Comparison of ENCODE assay signal across 32 cellular contexts in the genomic region with DNA sequence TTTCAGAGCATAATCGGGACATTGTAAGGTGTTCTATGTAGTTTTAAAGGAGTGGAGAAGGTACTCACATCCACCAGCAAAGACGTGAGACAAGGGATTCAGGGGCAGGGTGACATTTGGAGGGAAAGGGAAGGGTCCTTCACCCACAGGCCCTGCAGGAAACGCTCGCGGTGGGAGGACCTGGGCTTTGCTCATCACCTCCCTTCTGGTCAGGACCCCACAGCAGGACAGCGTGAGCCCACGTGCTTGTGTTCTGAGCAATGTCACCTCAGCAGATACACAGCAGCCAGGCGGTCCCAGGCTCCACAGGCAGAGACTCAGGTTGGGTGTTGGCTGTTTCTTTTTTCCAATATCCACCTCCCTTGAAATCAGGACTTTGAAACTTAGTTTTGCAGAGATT. TPM values are rescaled to one million over a fixed set of nuclear protein-coding genes. Genes with fewer than 3 reads are reported as not detected.
"Had no signal": no experiment of that assay in that cellular context is flagged by ENCODE, and none has a peak within 500 bp of the region (broad histone marks: within the 10 kb centered on the region; RNA-seq: fewer than 3 reads in every experiment).

No MANE protein-coding gene starts in this region.

- H3K36me3 Mint-ChIP-seq: activated CD8-positive, alpha-beta memory T cell treated with anti-CD3 and anti-CD28 coated beads, Interleukin-2, amount 10 ng/mL, durations not matched to agents 7 days and 5 days; activated naive CD4-positive, alpha-beta T cell treated with anti-CD3 and anti-CD28 coated beads, Interleukin-2, amount 10 ng/mL, durations not matched to agents 7 days and 5 days; activated naive CD8-positive, alpha-beta T cell had no signal

- H3K36me3 ChIP-seq: brain microvascular endothelial cell, Peyer's patch, WERI-Rb-1 had no signal

- H3K9me3 ChIP-seq: Peyer's patch had no signal

- H3K4me1 Mint-ChIP-seq: activated CD4-positive, alpha-beta memory T cell treated with anti-CD3 and anti-CD28 coated beads, Interleukin-2, amount 10 ng/mL, durations not matched to agents 7 days and 5 days; activated CD8-positive, alpha-beta memory T cell treated with anti-CD3 and anti-CD28 coated beads, Interleukin-2, amount 10 ng/mL, durations not matched to agents 7 days and 5 days; activated naive CD4-positive, alpha-beta T cell treated with anti-CD3 and anti-CD28 coated beads, Interleukin-2, amount 10 ng/mL, durations not matched to agents 7 days and 5 days; activated naive CD8-positive, alpha-beta T cell treated with anti-CD3 and anti-CD28 coated beads, Interleukin-2, amount 50 U/mL, for 24 hours had no signal

- FAIRE-seq: K562 had no signal

- ATAC-seq: activated CD8-positive, alpha-beta memory T cell treated with anti-CD3 and anti-CD28 coated beads, Interleukin-2, amount 10 ng/mL, durations not matched to agents 7 days and 5 days; activated naive CD8-positive, alpha-beta T cell treated with anti-CD3 and anti-CD28 coated beads, Interleukin-2, amount 50 U/mL, for 24 hours; K562; PC-3; Right ventricle myocardium inferior had no signal

- H3K9me3 Mint-ChIP-seq: activated CD4-positive, alpha-beta memory T cell treated with anti-CD3 and anti-CD28 coated beads, Interleukin-2, amount 10 ng/mL, durations not matched to agents 7 days and 5 days; activated naive CD4-positive, alpha-beta T cell treated with anti-CD3 and anti-CD28 coated beads, Interleukin-2, amount 10 ng/mL, durations not matched to agents 7 days and 5 days; activated naive CD8-positive, alpha-beta T cell treated with anti-CD3 and anti-CD28 coated beads, Interleukin-2, amount 50 U/mL, for 24 hours had no signal

- H3K4me3 Mint-ChIP-seq: activated CD4-positive, alpha-beta memory T cell treated with anti-CD3 and anti-CD28 coated beads, Interleukin-2, amount 10 ng/mL, durations not matched to agents 7 days and 5 days; activated CD8-positive, alpha-beta memory T cell treated with anti-CD3 and anti-CD28 coated beads, Interleukin-2, amount 10 ng/mL, durations not matched to agents 7 days and 5 days; activated naive CD4-positive, alpha-beta T cell treated with anti-CD3 and anti-CD28 coated beads, Interleukin-2, amount 10 ng/mL, durations not matched to agents 7 days and 5 days; activated naive CD8-positive, alpha-beta T cell; activated naive CD8-positive, alpha-beta T cell treated with anti-CD3 and anti-CD28 coated beads, Interleukin-2, amount 50 U/mL, for 24 hours had no signal

- H3K27ac Mint-ChIP-seq: activated CD4-positive, alpha-beta memory T cell treated with anti-CD3 and anti-CD28 coated beads, Interleukin-2, amount 10 ng/mL, durations not matched to agents 7 days and 5 days; activated CD8-positive, alpha-beta memory T cell treated with anti-CD3 and anti-CD28 coated beads, Interleukin-2, amount 10 ng/mL, durations not matched to agents 7 days and 5 days; activated naive CD4-positive, alpha-beta T cell treated with anti-CD3 and anti-CD28 coated beads, Interleukin-2, amount 10 ng/mL, durations not matched to agents 7 days and 5 days; activated naive CD8-positive, alpha-beta T cell; activated naive CD8-positive, alpha-beta T cell treated with anti-CD3 and anti-CD28 coated beads, Interleukin-2, amount 50 U/mL, for 24 hours had no signal

- H3K27ac ChIP-seq: brain microvascular endothelial cell, Peyer's patch, WERI-Rb-1 had no signal

- DNase-seq: activated CD4-positive, alpha-beta memory T cell treated with anti-CD3 and anti-CD28 coated beads, Interleukin-2, amount 10 ng/mL, durations not matched to agents 7 days and 5 days; activated CD4-positive, alpha-beta T cell treated with anti-CD3 and anti-CD28 coated beads for 1 hour; activated CD4-positive, alpha-beta T cell treated with anti-CD3 and anti-CD28 coated beads for 48 hours; activated CD4-positive, CD25-positive, alpha-beta regulatory T cell; activated CD8-positive, alpha-beta memory T cell treated with anti-CD3 and anti-CD28 coated beads for 24 hours; activated CD8-positive, alpha-beta memory T cell treated with anti-CD3 and anti-CD28 coated beads, Interleukin-2, amount 10 ng/mL, durations not matched to agents 7 days and 5 days; activated CD8-positive, alpha-beta memory T cell treated with anti-CD3 and anti-CD28 coated beads, Interleukin-2, amount 50 U/mL, for 48 hours; activated effector memory CD4-positive, alpha-beta T cell treated with Interleukin-2 at 50 U/mL for 16 hours; activated naive CD4-positive, alpha-beta T cell treated with anti-CD3 and anti-CD28 coated beads, Interleukin-2, amount 10 ng/mL, durations not matched to agents 7 days and 5 days; activated naive CD8-positive, alpha-beta T cell treated with anti-CD3 and anti-CD28 coated beads, Interleukin-2, amount 50 U/mL, for 24 hours; activated T-cell treated with anti-CD3 and anti-CD28 coated beads, Interleukin-2, amount 50 U/mL, for 48 hours; brain microvascular endothelial cell; NCI-H1105; NCI-H1417 treated with DMSO at 0.1 percent for 48 hours; NCI-H1694; NCI-H1930; NCI-H2081 treated with DMSO at 0.1 percent for 48 hours; NCI-H345; NCI-H524 treated with DMSO at 0.1 percent for 48 hours; NK-92 treated with Interleukin-12 subunit alpha and Interleukin-12 subunit beta, amount 100 ng/mL, for 24 hours; PC-3; Peyer's patch; RPMI8226; SIG-M5; SW 1271; T-helper 1 cell; T1000; WERI-Rb-1 had no signal

- H3K4me3 ChIP-seq: K562, Peyer's patch had no signal

- H3K27me3 ChIP-seq: brain microvascular endothelial cell, Peyer's patch had no signal

RNA-seq across cellular contexts. Expression of gene DLL1, which starts 27.5 kb away (rescaled TPM):
- total RNA-seq: K562; T-helper 2 cell treated with Interferon-gamma antibody and Interleukin-4, amounts not matched to agents 100 ng/mL and 5 ng/mL, for 36 hours had no signal
- polyA plus RNA-seq: K562 had no signal
